ENCODE assay signal across 18 cellular contexts in the genomic region with DNA sequence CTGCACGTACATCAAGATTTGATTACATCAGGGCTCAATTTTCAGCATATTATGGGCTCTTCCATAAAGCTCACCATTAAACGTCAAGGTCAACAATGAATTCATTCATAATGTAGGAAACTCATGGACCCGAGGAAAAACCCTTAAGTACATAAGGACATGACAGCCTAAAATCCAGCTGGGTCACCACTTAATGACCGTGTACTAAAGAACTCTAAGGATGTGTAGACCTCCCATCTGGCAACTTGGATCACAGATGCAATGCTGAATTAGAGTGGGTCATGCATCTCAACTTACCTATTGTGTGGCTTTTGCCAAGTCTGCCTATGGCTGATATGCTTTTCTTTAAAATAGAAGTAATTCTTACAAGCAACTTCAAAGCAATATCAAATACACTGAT.
"Had no signal": no experiment of that assay in that cellular context is flagged by ENCODE, and none has a peak within 500 bp of the region (broad histone marks: within the 10 kb centered on the region; RNA-seq: fewer than 3 reads in every experiment).

No MANE protein-coding gene starts in this region.

- DNase-seq: occipital lobe; ovary; posterior cingulate gyrus; psoas muscle; right cardiac atrium; right lobe of liver; sigmoid colon; small intestine; stimulated activated CD4-positive, alpha-beta T cell treated with anti-CD3 and anti-CD28 coated beads, Interleukin-15, amount 100 ng/mL, for 24 hours; stimulated activated CD4-positive, alpha-beta T cell treated with anti-CD3 and anti-CD28 coated beads, Interleukin-2, amount 100 ng/mL, for 24 hours; stimulated activated CD4-positive, alpha-beta T cell treated with anti-CD3 and anti-CD28 coated beads, Interleukin-2, amount 100 ng/mL, for 48 hours; stimulated activated CD4-positive, alpha-beta T cell treated with anti-CD3 and anti-CD28 coated beads, Interleukin-4, amount 100 ng/mL, for 24 hours; stimulated activated naive B cell treated with anti-CD40 and anti-IgM and Interleukin-4, amounts not matched to agents 10 μg/mL and 1 μg/mL and 100 μg/mL, for 72 hours; stimulated activated naive CD4-positive, alpha-beta T cell treated with Interleukin-2 at 50 U/mL for 16 hours; stomach; thyroid gland; trophoblast cell; upper lobe of left lung had no signal
